In the genomic region with DNA sequence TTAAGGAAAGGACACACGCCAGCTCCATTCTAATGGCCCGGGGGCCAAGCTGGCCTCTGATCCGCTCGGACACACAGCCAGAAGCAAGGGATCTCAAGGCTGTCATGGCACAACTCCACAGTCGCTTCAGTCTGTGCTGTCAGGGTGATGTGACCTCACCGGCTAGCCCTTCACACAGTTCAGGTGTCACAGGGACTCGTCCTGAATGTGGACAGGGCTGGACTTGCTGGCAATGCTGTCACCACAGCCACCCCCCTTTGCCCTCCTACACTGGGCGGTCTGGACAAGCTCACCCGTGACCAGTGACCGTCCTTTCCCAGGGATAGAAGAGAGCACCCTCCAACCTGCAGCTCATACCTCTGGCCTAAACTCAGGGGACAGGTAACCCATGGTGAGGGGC, we compare ENCODE assay signal across 26 cellular contexts. TPM values are rescaled to one million over a fixed set of nuclear protein-coding genes. Genes with fewer than 3 reads are reported as not detected.
"Had no signal": no experiment of that assay in that cellular context is flagged by ENCODE, and none has a peak within 500 bp of the region (broad histone marks: within the 10 kb centered on the region; RNA-seq: fewer than 3 reads in every experiment).

No MANE protein-coding gene starts in this region.

- ATAC-seq: effector memory CD8-positive, alpha-beta T cell; naive thymus-derived CD4-positive, alpha-beta T cell; sciatic nerve had no signal

- H3K4me1 ChIP-seq: esophagus squamous epithelium, neural progenitor cell, parathyroid adenoma, stomach, testis, tibial nerve, upper lobe of left lung had no signal

- DNase-seq: cortex of kidney; effector memory CD8-positive, alpha-beta T cell; erythroblast; esophagus squamous epithelium; foreskin melanocyte; glutamatergic neuron; mesendoderm; naive thymus-derived CD4-positive, alpha-beta T cell; stimulated activated CD4-positive, alpha-beta T cell treated with anti-CD3 and anti-CD28 coated beads, Interleukin-12 subunit alpha, Interleukin-12 subunit beta, amount 100 ng/mL, for 4 hours; stimulated activated CD4-positive, alpha-beta T cell treated with anti-CD3 and anti-CD28 coated beads, Interleukin-1b, Interleukin-23, amount 100 ng/mL, for 48 hours; stimulated activated CD4-positive, alpha-beta T cell treated with anti-CD3 and anti-CD28 coated beads, Interleukin-4, amount 100 ng/mL, for 1 hour; stimulated activated CD8-positive, alpha-beta memory T cell treated with anti-CD3 and anti-CD28 coated beads, Interleukin-4, amount 100 ng/mL, for 48 hours; stimulated activated naive CD4-positive, alpha-beta T cell; stomach had no signal

- H3K4me2 ChIP-seq: neural progenitor cell, smooth muscle cell had no signal

- H3K4me3 ChIP-seq: esophagus squamous epithelium, neural progenitor cell, smooth muscle cell, stomach, testis, tibial nerve, upper lobe of left lung had no signal

- H3K27me3 ChIP-seq: esophagus squamous epithelium, neural progenitor cell, stomach, testis, tibial nerve, upper lobe of left lung had no signal

- H3K36me3 ChIP-seq: neural progenitor cell had no signal

- H2AFZ ChIP-seq: neural progenitor cell, parathyroid adenoma had no signal

- H3K27ac ChIP-seq: esophagus squamous epithelium, neural progenitor cell, parathyroid adenoma, stomach, testis, tibial nerve, upper lobe of left lung had no signal

- FAIRE-seq: endometrium, keratinocyte, urothelium cell line had no signal

- H3K9ac ChIP-seq: neural progenitor cell, parathyroid adenoma had no signal

- H3K9me3 ChIP-seq: esophagus squamous epithelium, stomach, testis, tibial nerve, upper lobe of left lung had no signal

RNA-seq across cellular contexts. Expression of a gene that starts 32.0 kb away (rescaled TPM):
- total RNA-seq: dermis microvascular lymphatic vessel endothelial cell, lung microvascular endothelial cell had no signal
- polyA plus RNA-seq: keratinocyte; naive thymus-derived CD4-positive, alpha-beta T cell had no signal
